9 cellular contexts compared by ENCODE assay signal in genomic region chrX:135520553-135521404, GRCh38. TPM values are rescaled to one million over a fixed set of nuclear protein-coding genes. Genes with fewer than 3 reads are reported as not detected.
DNase-seq lines count a peak whose midpoint lies in the region; ATAC-seq, FAIRE-seq and TF ChIP-seq lines count a peak whose summit lies in the region.
"Had no signal": no experiment of that assay in that cellular context is flagged by ENCODE, and none has a peak within 500 bp of the region (broad histone marks: within the 10 kb centered on the region; RNA-seq: fewer than 3 reads in every experiment).

Gene INTS6L, plus strand, starts transcription at chrX:135520660. Its CDS starts 333 bp downstream, at chrX:135520993.

- CTCF ChIA-PET in WTC11 (lab: Charles Lee) = no interaction called here

- H3K4me3 Mint-ChIP-seq in WTC11 (peak within 1 kb of the TSS; percentile 97), immature natural killer cell (peak within 1 kb of the TSS; percentile 97 to 100 (median 99))

- H3K36me3 Mint-ChIP-seq in WTC11 = no peaks in the 10 kb centered on the region
- H3K36me3 Mint-ChIP-seq in immature natural killer cell = no peaks in the 10 kb centered on the region

- peak; percentile 82 for ATAC-seq in HG02938 (IDR thresholded peaks at IDR 0.05; ENCODE audit: unreplicated experiment)
- ATAC-seq in WTC11 = peak; percentile 80

- H3K27me3 Mint-ChIP-seq in WTC11 (ENCODE audit: low read depth) (no peaks in the 10 kb centered on the region), immature natural killer cell (ENCODE audit: low read depth in 3 of 3) (peaks cover 7 to 18% (median 14%) of the 10 kb centered on the region in 3 donors)

- peak; percentile 90 to 98 (median 97) for TF ChIP-seq POLR2A in spleen (IDR thresholded peaks at IDR 0.05)

- no peak for FAIRE-seq in bronchial epithelial cell (lab: Jason Lieb, UNC)
- FAIRE-seq: A204.1 had no signal

- H3K9me3 Mint-ChIP-seq in WTC11 = no peaks in the 10 kb centered on the region
- H3K9me3 Mint-ChIP-seq in immature natural killer cell = no peaks in the 10 kb centered on the region

- POLR2A ChIA-PET in WTC11 (lab: Charles Lee) = no interaction called here

- H3K4me1 ChIP-seq in spleen = peaks cover 0 to 38% (median 11%) of the 10 kb centered on the region in 6 donors

- intact Hi-C loops in spleen (cut with DNase I; ENCODE audit: low total_unique reads) = no loop called here

- DNase-seq in DMS 273 (lab: John Stamatoyannopoulos, UW; ENCODE audit: unreplicated experiment) = peak; percentile 69
- DNase-seq in DMS 273 treated with DMSO at 0.1 percent for 48 hours (lab: John Stamatoyannopoulos, UW) = no peak
- peak; percentile 75 for DNase-seq in NCI-H2171 (lab: John Stamatoyannopoulos, UW)
- DNase-seq in WTC11 (ENCODE audit: low spot score) = peak; percentile 70
- DNase-seq in bronchial epithelial cell (ENCODE audit: low read depth) = peak; percentile 88
- DNase-seq in immature natural killer cell = peak; percentile 84 to 88 (median 85)
- peak; percentile 95 for DNase-seq in spleen

- 0 to 48% (median 1%) methylated on average over 17 to 50 of the region's 50 CpGs for WGBS in spleen, 5 donors

- H3K36me3 ChIP-seq in bronchial epithelial cell (ENCODE audit: control insufficient read depth, insufficient read depth, low read length) = no peaks in the 10 kb centered on the region
- H3K36me3 ChIP-seq in spleen = no peaks in the 10 kb centered on the region

- TF ChIP-seq CTCF in WTC11 (IDR thresholded peaks at IDR 0.05) (no peak), bronchial epithelial cell (IDR thresholded peaks at IDR 0.05; ENCODE audit: insufficient read depth, low read length, severe bottlenecking) (no peak), spleen (IDR thresholded peaks at IDR 0.05 in 8 of 11, conservative IDR thresholded peaks at IDR 0.05 in 3 of 11) (no peak)

- no peaks in the 10 kb centered on the region for H3K9me3 ChIP-seq in spleen

- H3K4me3 ChIP-seq in bronchial epithelial cell (ENCODE audit: low read depth, low read length) (peak within 1 kb of the TSS; percentile 73), spleen (peak within 1 kb of the TSS; percentile 43 to 84 (median 56))

- H3K27me3 ChIP-seq in bronchial epithelial cell (ENCODE audit: control insufficient read depth, insufficient read depth, low read length) = no peaks in the 10 kb centered on the region
- no peaks in the 10 kb centered on the region for H3K27me3 ChIP-seq in spleen (replicated peaks in 1 of 7)

- H3K27ac ChIP-seq in spleen = peak within 1 kb of the TSS; percentile 80 to 97 (median 96)

- H3K4me1 Mint-ChIP-seq in WTC11 = peaks cover 16% of the 10 kb centered on the region
- H3K4me1 Mint-ChIP-seq in immature natural killer cell = peaks cover 21 to 38% of the 10 kb centered on the region in 2 donors

- H3K27ac Mint-ChIP-seq in WTC11 (peak within 1 kb of the TSS; percentile 98), immature natural killer cell (peak within 1 kb of the TSS; percentile 93 to 99 (median 98))

TF ChIP-seq in WTC11, 78 proteins besides CTCF, POLR2A, EP300 and RAD21 (continues in another document):
- no peak for TF ChIP-seq SMAD3 (CRISPR knock-in tag; IDR thresholded peaks at IDR 0.05; ENCODE audit: borderline replicate concordance)
- TF ChIP-seq SP1 (CRISPR knock-in tag; conservative IDR thresholded peaks at IDR 0.05) = peak; percentile 75
- no peak for TF ChIP-seq CBFB (CRISPR knock-in tag; IDR thresholded peaks at IDR 0.05; ENCODE audit: low read depth)
- TF ChIP-seq ZBTB43 (CRISPR knock-in tag; IDR thresholded peaks at IDR 0.05) = no peak
- no peak for TF ChIP-seq FOXK1 (CRISPR knock-in tag; IDR thresholded peaks at IDR 0.05)
- TF ChIP-seq NFYB (CRISPR knock-in tag; conservative IDR thresholded peaks at IDR 0.05; ENCODE audit: low read depth) = 0 out of 2 replicates have a peak, but pooled peaks have one; percentile 9
- TF ChIP-seq GRHL2 (CRISPR knock-in tag; IDR thresholded peaks at IDR 0.05; ENCODE audit: insufficient replicate concordance, severe bottlenecking) = no peak
- no peak for TF ChIP-seq ZNF532 (CRISPR knock-in tag; IDR thresholded peaks at IDR 0.05; ENCODE audit: borderline replicate concordance)
- no peak for TF ChIP-seq GTF2I (CRISPR knock-in tag; conservative IDR thresholded peaks at IDR 0.05)
- no peak for TF ChIP-seq ZNF396 (CRISPR knock-in tag; IDR thresholded peaks at IDR 0.05; ENCODE audit: borderline replicate concordance)
- TF ChIP-seq OVOL2 (CRISPR knock-in tag; IDR thresholded peaks at IDR 0.05; ENCODE audit: borderline replicate concordance) = no peak
- no peak for TF ChIP-seq ZNF263 (CRISPR knock-in tag; IDR thresholded peaks at IDR 0.05; ENCODE audit: low read depth)
- TF ChIP-seq CDX4 (CRISPR knock-in tag; IDR thresholded peaks at IDR 0.05; ENCODE audit: borderline replicate concordance) = no peak
- no peak for TF ChIP-seq ZNF416 (CRISPR knock-in tag; IDR thresholded peaks at IDR 0.05)
- no peak for TF ChIP-seq ESRRA (CRISPR knock-in tag; IDR thresholded peaks at IDR 0.05; ENCODE audit: borderline replicate concordance)
- no peak for TF ChIP-seq IRF1 (CRISPR knock-in tag; IDR thresholded peaks at IDR 0.05)
- TF ChIP-seq CREB1 (CRISPR knock-in tag; IDR thresholded peaks at IDR 0.05) = no peak
- no peak for TF ChIP-seq CREM (CRISPR knock-in tag; IDR thresholded peaks at IDR 0.05)
- no peak for TF ChIP-seq PREB (CRISPR knock-in tag; IDR thresholded peaks at IDR 0.05; ENCODE audit: borderline replicate concordance)
- no peak for TF ChIP-seq EMX1 (CRISPR knock-in tag; IDR thresholded peaks at IDR 0.05)
- no peak for TF ChIP-seq HMGA2 (CRISPR knock-in tag; IDR thresholded peaks at IDR 0.05)

RNA-seq across cellular contexts. Expression of gene INTS6L, which starts in this region (rescaled TPM):
- total RNA-seq in WTC11 (2021) (5.4 to 8.2 TPM (median 6.5 TPM) in 3 replicates), bronchial epithelial cell (3.2 TPM in 2 replicates), spleen (10 to 100 TPM; 17.8 to 36.0 (median 19.2) TPM)
- polyA plus RNA-seq in immature natural killer cell (1 to 10 TPM; 3.2 to 5.7 (median 3.8) TPM), spleen (10 to 100 TPM; 17.5 to 35.6 (median 20.7) TPM)
